Comparison of ENCODE assay signal across 10 cellular contexts in genomic region chr5:56534102-56534501, GRCh38.
DNase-seq lines count a peak whose midpoint lies in the region; ATAC-seq, FAIRE-seq and TF ChIP-seq lines count a peak whose summit lies in the region.
"Had no signal": no experiment of that assay in that cellular context is flagged by ENCODE, and none has a peak within 500 bp of the region (broad histone marks: within the 10 kb centered on the region; RNA-seq: fewer than 3 reads in every experiment).

No MANE protein-coding gene starts in this region.

- no peak for TF ChIP-seq POLR2A in breast epithelium (IDR thresholded peaks at IDR 0.05)

- intact Hi-C loops in breast epithelium (cut with DNase I; ENCODE audit: low total_unique reads) (no loop called here), pancreas (cut with DNase I) (no loop called here)

- H3K4me1 ChIP-seq in breast epithelium: peaks cover 0 to 3% of the 10 kb centered on the region in 2 donors
- H3K4me1 ChIP-seq in pancreas: peaks cover 0 to 6% (median 0%) of the 10 kb centered on the region in 3 donors

- 72 to 75% methylated on average over 4 of the region's 4 CpGs for WGBS in pancreas, 2 donors

- DNase-seq in DMS 273 (lab: John Stamatoyannopoulos, UW; ENCODE audit: unreplicated experiment) (peak; percentile 53), NCI-H226 (peak; percentile 72), breast epithelium (ENCODE audit: low spot score in 2 of 2) (peak in 1 of 2 donors; percentile 82), pancreas (peak in 2 of 6 donors; percentile 27 to 33), NAMALWA (ENCODE audit: low spot score) (no peak), SW 1271 (lab: John Stamatoyannopoulos, UW) (no peak)
- no peak for DNase-seq in stimulated activated naive CD4-positive, alpha-beta T cell treated with Interleukin-2 at 50 U/mL for 16 hours (lab: John Stamatoyannopoulos, UW)
- DNase-seq: NCI-H524 had no signal

- ATAC-seq in pancreas: peak in 3 of 4 donors; percentile 69 to 92 (median 85)
- ATAC-seq in HG03045 (IDR thresholded peaks at IDR 0.05; ENCODE audit: unreplicated experiment): no peak

- H3K4me3 ChIP-seq in breast epithelium: no peak overlapping the region
- no peak overlapping the region for H3K4me3 ChIP-seq in pancreas

- H3K9me3 ChIP-seq in breast epithelium (no peaks in the 10 kb centered on the region), pancreas (no peaks in the 10 kb centered on the region)

- H3K27ac ChIP-seq in breast epithelium (peak overlapping the region; percentile 75 to 88), pancreas (peak overlapping the region in 2 of 4 donors; percentile 41 to 48)

- H3K27me3 ChIP-seq in breast epithelium (no peaks in the 10 kb centered on the region), pancreas (no peaks in the 10 kb centered on the region)

- no peaks in the 10 kb centered on the region for H3K36me3 ChIP-seq in breast epithelium
- no peaks in the 10 kb centered on the region for H3K36me3 ChIP-seq in pancreas

- TF ChIP-seq CTCF in breast epithelium (IDR thresholded peaks at IDR 0.05) (no peak), pancreas (IDR thresholded peaks at IDR 0.05) (no peak)

- no peak for FAIRE-seq in pancreas (lab: Jason Lieb, UNC)
- FAIRE-seq: TTC549 had no signal

Comparison
In these comparisons a context has a peak if more than half of its experiments do, and no peak if none do; other contexts are left out.
1. DNase-seq: peak in DMS 273 (single experiment) and NCI-H226 (single experiment); none in NAMALWA (single experiment), stimulated activated naive CD4-positive, alpha-beta T cell treated with Interleukin-2 at 50 U/mL for 16 hours (single experiment) and SW 1271 (0 of 2).